In the genomic region with DNA sequence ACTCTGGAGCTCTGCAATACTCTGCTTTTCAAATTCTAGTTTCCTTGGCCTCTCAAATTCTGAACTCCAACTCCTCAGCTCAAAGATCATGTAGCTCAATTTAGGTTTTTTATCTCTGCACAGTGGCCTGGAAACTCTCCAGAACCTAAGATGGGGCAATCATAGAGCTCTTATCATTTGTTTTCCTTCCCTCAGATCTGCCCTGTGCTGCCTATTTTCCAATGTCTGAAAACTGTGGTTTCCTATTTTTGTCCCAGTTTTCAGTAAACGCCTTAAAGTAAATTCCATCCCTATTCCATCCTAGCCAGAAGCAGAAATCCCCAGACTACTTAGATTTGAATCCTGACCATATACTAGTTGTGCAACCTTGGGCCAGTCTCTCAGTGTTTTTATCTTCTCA, we compare ENCODE assay signal across 30 cellular contexts.
A peak's percentile ranks its signal among the peaks of the same experiment; 100 is the strongest.
DNase-seq lines count a peak whose midpoint lies in the region; ATAC-seq, FAIRE-seq and TF ChIP-seq lines count a peak whose summit lies in the region.
"Had no signal": no experiment of that assay in that cellular context is flagged by ENCODE, and none has a peak within 500 bp of the region (broad histone marks: within the 10 kb centered on the region; RNA-seq: fewer than 3 reads in every experiment).

No MANE protein-coding gene starts in this region.

- DNase-seq in Right ventricle myocardium inferior (ENCODE audit: missing footprints) (no peak), cardiac septum (ENCODE audit: low spot score) (no peak), fibroblast of peridontal ligament (ENCODE audit: extremely low read depth) (peak; percentile 59), HepG2 (ENCODE audit: low spot score) (peak; percentile 47), left colon (no peak), NCI-H524 (lab: John Stamatoyannopoulos, UW) (no peak)
- DNase-seq: activated CD8-positive, alpha-beta T cell treated with anti-CD3 and anti-CD28 coated beads, Interleukin-2, amount 10 ng/mL, durations not matched to agents 7 days and 5 days; activated naive CD4-positive, alpha-beta T cell treated with anti-CD3 and anti-CD28 coated beads for 36 hours; activated T-cell treated with anti-CD3 and anti-CD28 coated beads, Interleukin-2, amount 50 U/mL, for 4 hours; BE2C; COR-L47; DND-41; HCEC 1CT; hippocampal formation; NCI-H1930; NCI-H345; posterior cingulate gyrus; small intestine; stimulated activated CD4-positive, alpha-beta T cell treated with anti-CD3 and anti-CD28 coated beads, Interleukin-4, amount 100 ng/mL, for 4 hours; upper lobe of right lung had no signal

- no peak for TF ChIP-seq POLR2A in HepG2 (IDR thresholded peaks at IDR 0.05; ENCODE audit: insufficient read depth in 1 of 2, low read depth in 2 of 2, low read length in 2 of 2)

- no peak for TF ChIP-seq CTCF in HepG2 (CRISPR knock-in tag; IDR thresholded peaks at IDR 0.05)

- CTCF ChIA-PET in HepG2 (lab: Yijun Ruan, JAX; ENCODE audit: low intra/inter-chr PET ratio, low total read pairs), result no interaction called here

- ATAC-seq in Right ventricle myocardium inferior (peak; percentile 65), HepG2 (peak; percentile 50; the same call in 2 of the 3 replicates), left colon (no peak), GM21423 (IDR thresholded peaks at IDR 0.05; ENCODE audit: unreplicated experiment) (no peak)
- no peak for ATAC-seq in activated CD4-positive, CD25-positive, alpha-beta regulatory T cell treated with anti-CD3 and anti-CD28 coated beads, Interleukin-2, amount 50 U/mL, for 24 hours
- ATAC-seq: activated CD8-positive, alpha-beta T cell treated with anti-CD3 and anti-CD28 coated beads, Interleukin-2, amount 10 ng/mL, durations not matched to agents 7 days and 5 days; activated T-cell treated with anti-CD3 and anti-CD28 coated beads, Interleukin-2, amount 50 U/mL, for 4 hours; natural killer cell treated with Interleukin-12 subunit alpha and Interleukin-12 subunit beta and Interleukin-15 and Interleukin-18, amount 100 ng/mL, for 72 hours; SK-N-SH treated with all-trans-retinoic acid at 6 μM for 48 hours; upper lobe of right lung had no signal

- H3K79me2 ChIP-seq in HepG2 (ENCODE audit: insufficient read depth, low read length), result no peaks in the 10 kb centered on the region

- H3K4me2 ChIP-seq in HepG2 (ENCODE audit: low read depth, low read length), result no peak overlapping the region
- H3K4me2 ChIP-seq: KMS-11 had no signal

- H3K4me3 ChIP-seq in HepG2 (replicated peaks in 1 of 3; ENCODE audit: insufficient read depth in 1 of 3, low read depth in 2 of 3, low read length in 3 of 3), result no peak overlapping the region
- H3K4me3 ChIP-seq: ascending aorta, upper lobe of right lung had no signal

- peaks cover 33% of the 10 kb centered on the region for H3K4me1 ChIP-seq in HepG2 (ENCODE audit: insufficient read depth, low read length)
- H3K4me1 ChIP-seq: ascending aorta, BE2C, upper lobe of right lung had no signal

- no peaks in the 10 kb centered on the region for H3K27me3 ChIP-seq in HepG2 (ENCODE audit: control insufficient read depth in 1 of 2, insufficient read depth in 2 of 2, low read length in 2 of 2)
- H3K27me3 ChIP-seq: ascending aorta, BE2C, upper lobe of right lung had no signal

- H2AFZ ChIP-seq in HepG2 (ENCODE audit: low read length), result no peak overlapping the region

- H3K9me3 ChIP-seq in HepG2 (ENCODE audit: low read length), result peaks cover 14% of the 10 kb centered on the region
- H3K9me3 ChIP-seq: BE2C had no signal

- H3K9ac ChIP-seq in HepG2 (ENCODE audit: insufficient read depth, low read depth, low read length), result no peak overlapping the region
- H3K9ac ChIP-seq: KMS-11 had no signal

- POLR2A ChIA-PET in HepG2 (lab: Yijun Ruan, JAX), result no interaction called here

- intact Hi-C loops in Right ventricle myocardium inferior (cut with DNase I), result no loop called here
- intact Hi-C loops in cardiac septum (cut with DNase I), result no loop called here
- intact Hi-C loops in HepG2 (cut with micrococcal nuclease; ENCODE audit: unreplicated experiment), result loop anchor here (5.0 kb wide), 1 partner anchor 234 kb away; no protein-coding TSS in a partner anchor
- intact Hi-C loops in left colon (cut with DNase I, micrococcal nuclease), result no loop called here

- no peak for TF ChIP-seq RAD21 in HepG2 (CRISPR knock-in tag; IDR thresholded peaks at IDR 0.05)

- H3K36me3 ChIP-seq in HepG2 (replicated peaks in 1 of 2; ENCODE audit: control insufficient read depth in 1 of 2, insufficient read depth in 2 of 2, low read length in 2 of 2), result peaks cover 0 to 7% of the 10 kb centered on the region in 2 experiments; a peak in 1 of 5 replicates
- H3K36me3 ChIP-seq: upper lobe of right lung had no signal

- FAIRE-seq in HepG2 (lab: Jason Lieb, UNC), result no peak
- FAIRE-seq: colon, keratinocyte, RCC 7860, small intestine had no signal

- in situ Hi-C loops in HepG2 (cut with HindIII; ENCODE audit: extremely low pct_ligation_motif_present, low pct_unique_long_range_greater_than_20kb), result no loop called here

- no peaks in the 10 kb centered on the region for H4K20me1 ChIP-seq in HepG2 (ENCODE audit: insufficient read depth, low read length)

- TF ChIP-seq EP300 in HepG2 (IDR thresholded peaks at IDR 0.05; ENCODE audit: low read depth in 2 of 2, low read length in 2 of 2) (no peak), HepG2 (CRISPR knock-in tag; IDR thresholded peaks at IDR 0.05; ENCODE audit: borderline replicate concordance) (no peak)

- no peak overlapping the region for H3K27ac ChIP-seq in HepG2 (ENCODE audit: extremely low read length, insufficient read depth, low read length)
- H3K27ac ChIP-seq: 22Rv1, ascending aorta, KMS-11, upper lobe of right lung had no signal

- WGBS in HepG2 (ENCODE audit: low lambda C conversion rate), result 37% methylated on average over 1 of the region's 1 CpG

- BruUV-seq in HepG2 (replicated peaks; lab: Mats Ljungman, UMichigan), result no TSS peak

TF ChIP-seq in HepG2, 621 proteins besides CTCF, POLR2A, EP300 and RAD21:
- TF ChIP-seq HNF4A (CRISPR knock-in tag; IDR thresholded peaks at IDR 0.05) (peak; percentile 55), GATAD2A (CRISPR knock-in tag; IDR thresholded peaks at IDR 0.05) (0 out of 2 replicates have a peak, but pooled peaks have one; percentile 14), CEBPG (CRISPR knock-in tag; IDR thresholded peaks at IDR 0.05) (peak; percentile 34; the same call in 1 of the 2 replicates), ZNF616 (CRISPR knock-in tag; IDR thresholded peaks at IDR 0.05; ENCODE audit: low read depth) (no peak), NFE2L1 (CRISPR knock-in tag; IDR thresholded peaks at IDR 0.05; ENCODE audit: borderline replicate concordance) (no peak), PPARG (CRISPR knock-in tag; conservative IDR thresholded peaks at IDR 0.05) (no peak), NCOA2 (CRISPR knock-in tag; IDR thresholded peaks at IDR 0.05) (0 out of 2 replicates have a peak, but pooled peaks have one; percentile 26)
- TF ChIP-seq, protein P1, sequence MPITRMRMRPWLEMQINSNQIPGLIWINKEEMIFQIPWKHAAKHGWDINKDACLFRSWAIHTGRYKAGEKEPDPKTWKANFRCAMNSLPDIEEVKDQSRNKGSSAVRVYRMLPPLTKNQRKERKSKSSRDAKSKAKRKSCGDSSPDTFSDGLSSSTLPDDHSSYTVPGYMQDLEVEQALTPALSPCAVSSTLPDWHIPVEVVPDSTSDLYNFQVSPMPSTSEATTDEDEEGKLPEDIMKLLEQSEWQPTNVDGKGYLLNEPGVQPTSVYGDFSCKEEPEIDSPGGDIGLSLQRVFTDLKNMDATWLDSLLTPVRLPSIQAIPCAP (CRISPR knock-in tag; IDR thresholded peaks at IDR 0.05; ENCODE audit: low read depth), result no peak
- TF ChIP-seq, protein P2, sequence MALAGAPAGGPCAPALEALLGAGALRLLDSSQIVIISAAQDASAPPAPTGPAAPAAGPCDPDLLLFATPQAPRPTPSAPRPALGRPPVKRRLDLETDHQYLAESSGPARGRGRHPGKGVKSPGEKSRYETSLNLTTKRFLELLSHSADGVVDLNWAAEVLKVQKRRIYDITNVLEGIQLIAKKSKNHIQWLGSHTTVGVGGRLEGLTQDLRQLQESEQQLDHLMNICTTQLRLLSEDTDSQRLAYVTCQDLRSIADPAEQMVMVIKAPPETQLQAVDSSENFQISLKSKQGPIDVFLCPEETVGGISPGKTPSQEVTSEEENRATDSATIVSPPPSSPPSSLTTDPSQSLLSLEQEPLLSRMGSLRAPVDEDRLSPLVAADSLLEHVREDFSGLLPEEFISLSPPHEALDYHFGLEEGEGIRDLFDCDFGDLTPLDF (CRISPR knock-in tag; IDR thresholded peaks at IDR 0.05), result no peak

Comparison
In these comparisons a context has a peak if more than half of its experiments do, and no peak if none do; other contexts are left out.
1. ATAC-seq: peak in Right ventricle myocardium inferior (single experiment) and HepG2 (single experiment); none in left colon (single experiment), activated CD4-positive, CD25-positive, alpha-beta regulatory T cell treated with anti-CD3 and anti-CD28 coated beads, Interleukin-2, amount 50 U/mL, for 24 hours (0 of 2) and GM21423 (single experiment).
2. DNase-seq: peak in fibroblast of peridontal ligament (single experiment) and HepG2 (single experiment); none in Right ventricle myocardium inferior (single experiment), cardiac septum (single experiment), left colon (0 of 2) and NCI-H524 (0 of 2).